1 cellular context compared by ENCODE assay signal in genomic region chr9:128786681-128787582, GRCh38.
TF ChIP-seq lines count a peak whose summit lies in the region.

TSS of gene TBC1D13 (plus strand) at chr9:128787253. CDS start at chr9:128787354, 101 bp downstream.

TF ChIP-seq in K562, 482 proteins besides CTCF, POLR2A, EP300 and RAD21 (continued from another document and continues in another):
- TF ChIP-seq RREB1 (CRISPR knock-in tag; IDR thresholded peaks at IDR 0.05): no peak
- peak; percentile 63; the same call in 1 of the 2 replicates for TF ChIP-seq SUPT5H (IDR thresholded peaks at IDR 0.05)
- TF ChIP-seq TARDBP (IDR thresholded peaks at IDR 0.05): peak; percentile 79; the same call in 1 of the 2 replicates
- TF ChIP-seq ZNF133 (CRISPR knock-in tag; IDR thresholded peaks at IDR 0.05): no peak
- no peak for TF ChIP-seq ESRRB (CRISPR knock-in tag; IDR thresholded peaks at IDR 0.05; ENCODE audit: borderline replicate concordance)
- no peak for TF ChIP-seq HDAC3 (IDR thresholded peaks at IDR 0.05; ENCODE audit: borderline replicate concordance, partially characterized antibody)
- no peak for TF ChIP-seq ZNF280A (IDR thresholded peaks at IDR 0.05; ENCODE audit: low read depth, partially characterized antibody)
- peak; percentile 76 for TF ChIP-seq HMGN3 (IDR thresholded peaks at IDR 0.05; ENCODE audit: borderline replicate concordance, extremely low read depth, insufficient read length, low read depth, low read length)
- TF ChIP-seq NCOA6 (IDR thresholded peaks at IDR 0.05): no peak
- TF ChIP-seq MBD2 (IDR thresholded peaks at IDR 0.05; ENCODE audit: borderline replicate concordance, low read depth): peak; percentile 74; the same call in 1 of the 2 replicates
- no peak for TF ChIP-seq CREBBP (IDR thresholded peaks at IDR 0.05; ENCODE audit: low read depth, low read length)
- TF ChIP-seq NR2F6 (CRISPR knock-in tag; IDR thresholded peaks at IDR 0.05): no peak
- TF ChIP-seq TEAD1 (CRISPR knock-in tag; IDR thresholded peaks at IDR 0.05): peak; percentile 39 to 88; a peak in 1 of 4 replicates
- TF ChIP-seq ETV6 (IDR thresholded peaks at IDR 0.05; ENCODE audit: borderline replicate concordance in 1 of 2, low read depth in 2 of 2, low read length in 1 of 2): no peak
- peak; percentile 80; the same call in 1 of the 2 replicates for TF ChIP-seq ETV6 (CRISPR knock-in tag; IDR thresholded peaks at IDR 0.05; ENCODE audit: borderline replicate concordance)
- no peak for TF ChIP-seq E4F1 (CRISPR knock-in tag; IDR thresholded peaks at IDR 0.05; ENCODE audit: borderline replicate concordance)
- TF ChIP-seq ARID3B (CRISPR knock-in tag; IDR thresholded peaks at IDR 0.05; ENCODE audit: borderline replicate concordance): no peak
- TF ChIP-seq ZNF589 (CRISPR knock-in tag; IDR thresholded peaks at IDR 0.05; ENCODE audit: low read depth): peak; percentile 74; the same call in 1 of the 2 replicates
- peak; percentile 90 for TF ChIP-seq TAF1 (IDR thresholded peaks at IDR 0.05; ENCODE audit: control insufficient read depth, extremely low read depth, insufficient read depth, low read length, severe bottlenecking)
- no peak for TF ChIP-seq PHTF2 (CRISPR knock-in tag; IDR thresholded peaks at IDR 0.05)
- TF ChIP-seq PML (IDR thresholded peaks at IDR 0.05; ENCODE audit: low read length): peak; percentile 26; the same call in 1 of the 2 replicates
- TF ChIP-seq, protein P1, sequence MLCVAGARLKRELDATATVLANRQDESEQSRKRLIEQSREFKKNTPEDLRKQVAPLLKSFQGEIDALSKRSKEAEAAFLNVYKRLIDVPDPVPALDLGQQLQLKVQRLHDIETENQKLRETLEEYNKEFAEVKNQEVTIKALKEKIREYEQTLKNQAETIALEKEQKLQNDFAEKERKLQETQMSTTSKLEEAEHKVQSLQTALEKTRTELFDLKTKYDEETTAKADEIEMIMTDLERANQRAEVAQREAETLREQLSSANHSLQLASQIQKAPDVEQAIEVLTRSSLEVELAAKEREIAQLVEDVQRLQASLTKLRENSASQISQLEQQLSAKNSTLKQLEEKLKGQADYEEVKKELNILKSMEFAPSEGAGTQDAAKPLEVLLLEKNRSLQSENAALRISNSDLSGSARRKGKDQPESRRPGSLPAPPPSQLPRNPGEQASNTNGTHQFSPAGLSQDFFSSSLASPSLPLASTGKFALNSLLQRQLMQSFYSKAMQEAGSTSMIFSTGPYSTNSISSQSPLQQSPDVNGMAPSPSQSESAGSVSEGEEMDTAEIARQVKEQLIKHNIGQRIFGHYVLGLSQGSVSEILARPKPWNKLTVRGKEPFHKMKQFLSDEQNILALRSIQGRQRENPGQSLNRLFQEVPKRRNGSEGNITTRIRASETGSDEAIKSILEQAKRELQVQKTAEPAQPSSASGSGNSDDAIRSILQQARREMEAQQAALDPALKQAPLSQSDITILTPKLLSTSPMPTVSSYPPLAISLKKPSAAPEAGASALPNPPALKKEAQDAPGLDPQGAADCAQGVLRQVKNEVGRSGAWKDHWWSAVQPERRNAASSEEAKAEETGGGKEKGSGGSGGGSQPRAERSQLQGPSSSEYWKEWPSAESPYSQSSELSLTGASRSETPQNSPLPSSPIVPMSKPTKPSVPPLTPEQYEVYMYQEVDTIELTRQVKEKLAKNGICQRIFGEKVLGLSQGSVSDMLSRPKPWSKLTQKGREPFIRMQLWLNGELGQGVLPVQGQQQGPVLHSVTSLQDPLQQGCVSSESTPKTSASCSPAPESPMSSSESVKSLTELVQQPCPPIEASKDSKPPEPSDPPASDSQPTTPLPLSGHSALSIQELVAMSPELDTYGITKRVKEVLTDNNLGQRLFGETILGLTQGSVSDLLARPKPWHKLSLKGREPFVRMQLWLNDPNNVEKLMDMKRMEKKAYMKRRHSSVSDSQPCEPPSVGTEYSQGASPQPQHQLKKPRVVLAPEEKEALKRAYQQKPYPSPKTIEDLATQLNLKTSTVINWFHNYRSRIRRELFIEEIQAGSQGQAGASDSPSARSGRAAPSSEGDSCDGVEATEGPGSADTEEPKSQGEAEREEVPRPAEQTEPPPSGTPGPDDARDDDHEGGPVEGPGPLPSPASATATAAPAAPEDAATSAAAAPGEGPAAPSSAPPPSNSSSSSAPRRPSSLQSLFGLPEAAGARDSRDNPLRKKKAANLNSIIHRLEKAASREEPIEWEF (CRISPR knock-in tag; IDR thresholded peaks at IDR 0.05): no peak
- TF ChIP-seq BRD4 (IDR thresholded peaks at IDR 0.05): peak; percentile 53; the same call in 1 of the 2 replicates
- TF ChIP-seq ZNF24 (IDR thresholded peaks at IDR 0.05): no peak
- TF ChIP-seq ZBTB12 (CRISPR knock-in tag; IDR thresholded peaks at IDR 0.05): no peak
- no peak for TF ChIP-seq STAT5A (IDR thresholded peaks at IDR 0.05; ENCODE audit: borderline replicate concordance, low read length)
- no peak for TF ChIP-seq NCOA4 (IDR thresholded peaks at IDR 0.05; ENCODE audit: partially characterized antibody)
- no peak for TF ChIP-seq RHOXF2B (CRISPR knock-in tag; conservative IDR thresholded peaks at IDR 0.05)
- peak; percentile 95 for TF ChIP-seq VEZF1 (CRISPR knock-in tag; IDR thresholded peaks at IDR 0.05)
- TF ChIP-seq ZNF12 (CRISPR knock-in tag; IDR thresholded peaks at IDR 0.05): peak; percentile 76; the same call in 1 of the 2 replicates
- no peak for TF ChIP-seq ZNF561 (CRISPR knock-in tag; conservative IDR thresholded peaks at IDR 0.05)
- TF ChIP-seq FOXK2 (conservative IDR thresholded peaks at IDR 0.05 in 1 of 2, IDR thresholded peaks at IDR 0.05 in 1 of 2; ENCODE audit: low read depth in 2 of 2): peak; percentile 25 to 84; a peak in 1 of 4 replicates
- TF ChIP-seq GABPB1 (CRISPR knock-in tag; IDR thresholded peaks at IDR 0.05): peak; percentile 97
- peak; percentile 84 for TF ChIP-seq LEF1 (IDR thresholded peaks at IDR 0.05)
- no peak for TF ChIP-seq PCBP1 (IDR thresholded peaks at IDR 0.05; ENCODE audit: low read depth, low read length, poor library complexity, severe bottlenecking)
- peak; percentile 60 for TF ChIP-seq NFIC (IDR thresholded peaks at IDR 0.05)
- no peak for TF ChIP-seq ZNF586 (CRISPR knock-in tag; conservative IDR thresholded peaks at IDR 0.05)
- TF ChIP-seq ZNF785 (CRISPR knock-in tag; IDR thresholded peaks at IDR 0.05): no peak
- TF ChIP-seq KLF1 (tag; IDR thresholded peaks at IDR 0.05): peak; percentile 79
- TF ChIP-seq E2F4 (CRISPR knock-in tag; IDR thresholded peaks at IDR 0.05; ENCODE audit: low read depth): 0 out of 2 replicates have a peak, but pooled peaks have one; percentile 66
